ENCODE assay signal across 27 cellular contexts in genomic region chr7:123761729-123762128, GRCh38.
"Had no signal": no experiment of that assay in that cellular context is flagged by ENCODE, and none has a peak within 500 bp of the region (broad histone marks: within the 10 kb centered on the region; RNA-seq: fewer than 3 reads in every experiment).

No MANE protein-coding gene starts in this region.

- H3K27me3 ChIP-seq: left lung, pancreas, stomach, testis, thyroid gland, transverse colon, upper lobe of right lung had no signal

- DNase-seq: hypothalamus; immature natural killer cell; kidney; left colon; left lung; lower lobe of right lung; mammary epithelial cell; mesenchymal stem cell; naive thymus-derived CD8-positive, alpha-beta T cell; nucleus accumbens; pancreas; retina; stimulated activated CD4-positive, alpha-beta T cell treated with anti-CD3 and anti-CD28 coated beads, Interleukin-12 subunit alpha, Interleukin-12 subunit beta, amount 100 ng/mL, for 4 hours; stimulated activated CD4-positive, alpha-beta T cell treated with anti-CD3 and anti-CD28 coated beads, Interleukin-15, amount 100 ng/mL, for 24 hours; stimulated activated CD4-positive, alpha-beta T cell treated with anti-CD3 and anti-CD28 coated beads, Interleukin-2, amount 100 ng/mL, for 24 hours; stimulated activated CD4-positive, alpha-beta T cell treated with anti-CD3 and anti-CD28 coated beads, Interleukin-4, amount 100 ng/mL, for 1 hour; stimulated activated naive B cell treated with anti-CD40 and anti-IgM and Interleukin-4, amounts not matched to agents 10 μg/mL and 1 μg/mL and 100 μg/mL, for 72 hours; stimulated activated naive CD8-positive, alpha-beta T cell treated with anti-CD3 and anti-CD28 coated beads, Interleukin-15, Interleukin-2, amounts not matched to agents 100 U/mL and 50 U/mL, for 24 hours; stomach; thyroid gland; transverse colon; upper lobe of right lung had no signal

- H3K4me3 ChIP-seq: left lung, lower lobe of right lung, pancreas, prostate gland, skin epidermis, stomach, testis, thyroid gland, transverse colon, upper lobe of right lung had no signal

- H3K36me3 ChIP-seq: left lung, lower lobe of right lung, pancreas, prostate gland, stomach, thyroid gland, transverse colon, upper lobe of right lung had no signal

- H3K9me3 ChIP-seq: left lung, lower lobe of right lung, pancreas, prostate gland, testis, thyroid gland, transverse colon, upper lobe of right lung had no signal

- ATAC-seq: left colon; left lung; lower lobe of right lung; naive thymus-derived CD8-positive, alpha-beta T cell; pancreas; right cardiac atrium; sciatic nerve; stimulated activated naive B cell treated with anti-CD40 and anti-IgM and Interleukin-4, amounts not matched to agents 10 μg/mL and 1 μg/mL and 100 μg/mL, for 72 hours; stimulated activated naive CD8-positive, alpha-beta T cell treated with anti-CD3 and anti-CD28 coated beads, Interleukin-15, Interleukin-2, amounts not matched to agents 100 U/mL and 50 U/mL, for 24 hours; upper lobe of right lung had no signal

- H3K27ac ChIP-seq: left lung, lower lobe of right lung, pancreas, prostate gland, skin epidermis, stomach, testis, thyroid gland, transverse colon, upper lobe of right lung had no signal

- H3K4me1 ChIP-seq: left lung, lower lobe of right lung, pancreas, prostate gland, stomach, thyroid gland, transverse colon, upper lobe of right lung had no signal
